ENCODE assay signal across 16 cellular contexts in the genomic region with DNA sequence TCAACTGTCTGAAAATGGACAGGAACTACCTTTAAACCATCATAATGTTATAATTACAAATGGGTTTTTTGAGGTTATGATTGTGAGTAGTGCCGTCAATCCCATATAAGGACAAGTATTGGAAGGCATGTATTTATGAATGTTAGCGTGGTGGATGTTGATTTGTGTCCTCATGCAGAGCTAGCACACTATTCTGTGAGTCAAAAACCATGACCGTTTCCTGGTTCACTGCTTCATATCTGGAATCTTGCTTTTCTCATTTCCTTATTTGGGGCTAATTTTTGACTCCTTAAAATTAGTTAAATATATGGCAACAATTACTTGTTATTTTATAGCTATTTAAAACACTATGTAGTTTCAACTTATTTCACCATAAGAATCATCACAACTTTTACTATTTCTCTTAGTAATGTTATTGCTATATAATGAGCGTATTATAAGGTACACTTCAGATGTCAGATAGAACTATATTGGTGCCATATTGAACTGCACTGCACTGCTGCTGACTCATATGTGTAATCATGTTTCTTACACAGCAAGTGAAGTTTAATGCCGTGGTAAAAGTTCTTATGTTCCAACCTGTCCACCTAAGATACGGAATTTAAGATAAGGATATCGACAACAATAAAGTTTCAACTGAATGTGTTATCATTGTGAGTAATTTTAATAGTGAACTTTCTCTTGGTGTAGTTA.
DNase-seq lines count a peak whose midpoint lies in the region; ATAC-seq, FAIRE-seq and TF ChIP-seq lines count a peak whose summit lies in the region.
"Had no signal": no experiment of that assay in that cellular context is flagged by ENCODE, and none has a peak within 500 bp of the region (broad histone marks: within the 10 kb centered on the region; RNA-seq: fewer than 3 reads in every experiment).

No MANE protein-coding gene starts in this region.

- no TSS peak for BruUV-seq in GM12878 (replicated peaks; lab: Mats Ljungman, UMichigan)

- no peaks in the 10 kb centered on the region for H3K9me3 Mint-ChIP-seq in activated naive CD8-positive, alpha-beta T cell treated with anti-CD3 and anti-CD28 coated beads for 36 hours
- H3K9me3 Mint-ChIP-seq: WTC11 had no signal

- H3K4me3 Mint-ChIP-seq in activated naive CD8-positive, alpha-beta T cell treated with anti-CD3 and anti-CD28 coated beads for 36 hours: no peak overlapping the region
- H3K4me3 Mint-ChIP-seq: WTC11 had no signal

- POLR2A ChIA-PET in GM12878 (lab: Charles Lee): interaction anchor here (0.7 to 0.9 kb wide), 3 partner anchors 22 to 59 kb away, joined by 3 to 4 read pairs (median 3); no protein-coding TSS in a partner anchor

- peak; percentile 96 for ATAC-seq in GM18870 (IDR thresholded peaks at IDR 0.05; ENCODE audit: unreplicated experiment)
- ATAC-seq in GM21528 (IDR thresholded peaks at IDR 0.05; ENCODE audit: low FRiP score, unreplicated experiment): peak; percentile 93
- peak; percentile 85 for ATAC-seq in HG03045 (IDR thresholded peaks at IDR 0.05; ENCODE audit: unreplicated experiment)
- ATAC-seq in GM12878: peak; percentile 96
- ATAC-seq: WTC11 had no signal

- H3K4me1 ChIP-seq in GM12878 (ENCODE audit: control insufficient read depth, insufficient read depth, low read length): peaks cover 8% of the 10 kb centered on the region; the same call in 1 of the 2 replicates
- H3K4me1 ChIP-seq: SJSA1, stomach had no signal

- no peaks in the 10 kb centered on the region for H3K27me3 Mint-ChIP-seq in activated naive CD8-positive, alpha-beta T cell treated with anti-CD3 and anti-CD28 coated beads for 36 hours

- H3K9me3 ChIP-seq in GM12878 (replicated peaks; ENCODE audit: control insufficient read depth, insufficient read depth, low read length): no peaks in the 10 kb centered on the region
- H3K9me3 ChIP-seq: SJSA1, stomach had no signal

- RAD21 ChIA-PET in GM12878 (lab: Charles Lee; ENCODE audit: unreplicated experiment): interaction anchor here (0.8 to 2.3 kb wide), 6 partner anchors 19 to 157 kb away, joined by 3 to 9 read pairs (median 4); no protein-coding TSS in a partner anchor

- H3K79me2 ChIP-seq in GM12878 (ENCODE audit: control insufficient read depth, insufficient read depth, low read length): no peaks in the 10 kb centered on the region

- intact Hi-C loops in GM12878 (cut with micrococcal nuclease; ENCODE audit: unreplicated experiment): no loop called here

- H3K36me3 Mint-ChIP-seq in activated naive CD8-positive, alpha-beta T cell treated with anti-CD3 and anti-CD28 coated beads for 36 hours: no peaks in the 10 kb centered on the region
- H3K36me3 Mint-ChIP-seq: WTC11 had no signal

- no peak overlapping the region for H3K4me3 ChIP-seq in GM12878
- H3K4me3 ChIP-seq: SJSA1, stomach had no signal

- TF ChIP-seq CTCF in GM12878 (IDR thresholded peaks at IDR 0.05 in 2 of 3, conservative IDR thresholded peaks at IDR 0.05 in 1 of 3; ENCODE audit: control insufficient read depth in 2 of 3, extremely low read depth in 1 of 3, insufficient read depth in 1 of 3, low read depth in 3 of 3, low read length in 3 of 3): no peak

- peak in 1 of 2 experiments; percentile 34; a peak in 1 of 4 replicates for TF ChIP-seq EP300 in GM12878 (IDR thresholded peaks at IDR 0.05; ENCODE audit: borderline replicate concordance in 1 of 2, control insufficient read depth in 1 of 2, low read depth in 2 of 2, low read length in 2 of 2)

- no peaks in the 10 kb centered on the region for H3K27me3 ChIP-seq in GM12878 (replicated peaks in 1 of 2; ENCODE audit: control insufficient read depth in 2 of 2, insufficient read depth in 2 of 2, low read length in 1 of 2)
- H3K27me3 ChIP-seq: SJSA1, stomach had no signal

- CTCF ChIA-PET in GM12878 (lab: Yijun Ruan, JAX): interaction anchor here (0.7 to 2.5 kb wide), 4 partner anchors 9 to 20 kb away, joined by 3 to 8 read pairs (median 4); no protein-coding TSS in a partner anchor

- SMC1A ChIA-PET in GM12878 (lab: Charles Lee; ENCODE audit: uncharacterized antibody, unreplicated experiment): interaction anchor here (0.9 to 4.4 kb wide), 10 partner anchors 9 to 69 kb away, joined by 3 to 26 read pairs (median 4); no protein-coding TSS in a partner anchor

- no peak overlapping the region for H3K27ac Mint-ChIP-seq in activated naive CD8-positive, alpha-beta T cell treated with anti-CD3 and anti-CD28 coated beads for 36 hours
- H3K27ac Mint-ChIP-seq: WTC11 had no signal

- H3K9ac ChIP-seq in GM12878 (ENCODE audit: control insufficient read depth, insufficient read depth, low read length): no peak overlapping the region

- no peak for TF ChIP-seq RAD21 in GM12878 (IDR thresholded peaks at IDR 0.05; ENCODE audit: insufficient read depth, low read depth, low read length)

- TF ChIP-seq POLR2A in GM12878 (IDR thresholded peaks at IDR 0.05; ENCODE audit: low read depth, low read length): no peak

- FAIRE-seq in GM12878 (lab: Jason Lieb, UNC): no peak

- peaks cover 2% of the 10 kb centered on the region for H3K4me1 Mint-ChIP-seq in activated naive CD8-positive, alpha-beta T cell treated with anti-CD3 and anti-CD28 coated beads for 36 hours

- H3K36me3 ChIP-seq in GM12878 (ENCODE audit: control insufficient read depth in 2 of 2, insufficient read depth in 2 of 2, low read length in 1 of 2): no peaks in the 10 kb centered on the region
- H3K36me3 ChIP-seq: SJSA1, stomach had no signal

- 64% methylated on average over 7 of the region's 7 CpGs for WGBS in GM12878 (ENCODE audit: insufficient coverage, insufficient replicate concordance, low lambda C conversion rate, missing lambda C conversion rate)

- peak overlapping the region; percentile 19; the same call in 1 of the 2 replicates for H3K4me2 ChIP-seq in GM12878 (ENCODE audit: control insufficient read depth, insufficient read depth)

- in situ Hi-C loops in GM12878 (cut with MboI): no loop called here

- peak overlapping the region; percentile 72 for H3K27ac ChIP-seq in GM12878 (ENCODE audit: control insufficient read depth, insufficient read depth)
- H3K27ac ChIP-seq: C4-2B, HL-60, SJSA1, stomach had no signal

- H4K20me1 ChIP-seq in GM12878 (ENCODE audit: control insufficient read depth, insufficient read depth): no peaks in the 10 kb centered on the region

- peak; percentile 28 for DNase-seq in GM12878 (ENCODE audit: low read depth, low spot score)
- no peak for DNase-seq in UCSD-AML1 (lab: John Stamatoyannopoulos, UW; ENCODE audit: unreplicated experiment)
- DNase-seq in NCI-H1930 (lab: John Stamatoyannopoulos, UW): no peak
- DNase-seq in activated naive CD8-positive, alpha-beta T cell treated with anti-CD3 and anti-CD28 coated beads for 36 hours: no peak
- DNase-seq in HCEC 1CT: no peak
- DNase-seq: mesendoderm; NCI-H510A treated with DMSO at 0.1 percent for 48 hours; stimulated activated CD4-positive, alpha-beta T cell treated with anti-CD3 and anti-CD28 coated beads, Interleukin-4, amount 100 ng/mL, for 24 hours; stomach had no signal

- H2AFZ ChIP-seq in GM12878 (ENCODE audit: control insufficient read depth, low read depth, low read length): peak overlapping the region; percentile 45

TF ChIP-seq in GM12878, 131 proteins besides CTCF, POLR2A, EP300 and RAD21 (continues in another document):
- TF ChIP-seq ZNF217 (IDR thresholded peaks at IDR 0.05): 0 out of 2 replicates have a peak, but pooled peaks have one; percentile 57
- TF ChIP-seq JUNB (IDR thresholded peaks at IDR 0.05): peak; percentile 83
- 0 out of 2 replicates have a peak, but pooled peaks have one; percentile 16 for TF ChIP-seq IKZF1 (conservative IDR thresholded peaks at IDR 0.05)
- TF ChIP-seq, protein P1, sequence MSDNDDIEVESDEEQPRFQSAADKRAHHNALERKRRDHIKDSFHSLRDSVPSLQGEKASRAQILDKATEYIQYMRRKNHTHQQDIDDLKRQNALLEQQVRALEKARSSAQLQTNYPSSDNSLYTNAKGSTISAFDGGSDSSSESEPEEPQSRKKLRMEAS (IDR thresholded peaks at IDR 0.05; ENCODE audit: low read depth, low read length): no peak
- TF ChIP-seq NBN (IDR thresholded peaks at IDR 0.05): no peak
- peak; percentile 62; the same call in 1 of the 2 replicates for TF ChIP-seq CREB1 (IDR thresholded peaks at IDR 0.05; ENCODE audit: low read depth)
- TF ChIP-seq MYC (IDR thresholded peaks at IDR 0.05; ENCODE audit: insufficient read depth, insufficient read length, insufficient replicate concordance, low read length, severe bottlenecking): no peak
- no peak for TF ChIP-seq KAT2A (conservative IDR thresholded peaks at IDR 0.05; ENCODE audit: control insufficient read depth, low read depth, low read length)
- peak; percentile 45; the same call in 1 of the 2 replicates for TF ChIP-seq MTA2 (IDR thresholded peaks at IDR 0.05; ENCODE audit: low read depth)
- TF ChIP-seq RELA (IDR thresholded peaks at IDR 0.05; ENCODE audit: borderline replicate concordance, partially characterized antibody): no peak
- TF ChIP-seq SUPT20H (IDR thresholded peaks at IDR 0.05; ENCODE audit: borderline replicate concordance, control insufficient read depth, low read depth, low read length): no peak
- peak; percentile 70 for TF ChIP-seq RUNX3 (IDR thresholded peaks at IDR 0.05; ENCODE audit: low read length)
- TF ChIP-seq IRF4 (IDR thresholded peaks at IDR 0.05; ENCODE audit: low read depth, low read length): 0 out of 2 replicates have a peak, but pooled peaks have one; percentile 30
- peak in 1 of 2 experiments; percentile 47; a peak in 2 of 4 replicates for TF ChIP-seq IKZF2 (IDR thresholded peaks at IDR 0.05)
- no peak for TF ChIP-seq TARDBP (IDR thresholded peaks at IDR 0.05; ENCODE audit: borderline replicate concordance)
- peak; percentile 83 for TF ChIP-seq SPI1 (IDR thresholded peaks at IDR 0.05; ENCODE audit: borderline replicate concordance, insufficient read depth, low read depth, low read length)
- TF ChIP-seq, protein P2, sequence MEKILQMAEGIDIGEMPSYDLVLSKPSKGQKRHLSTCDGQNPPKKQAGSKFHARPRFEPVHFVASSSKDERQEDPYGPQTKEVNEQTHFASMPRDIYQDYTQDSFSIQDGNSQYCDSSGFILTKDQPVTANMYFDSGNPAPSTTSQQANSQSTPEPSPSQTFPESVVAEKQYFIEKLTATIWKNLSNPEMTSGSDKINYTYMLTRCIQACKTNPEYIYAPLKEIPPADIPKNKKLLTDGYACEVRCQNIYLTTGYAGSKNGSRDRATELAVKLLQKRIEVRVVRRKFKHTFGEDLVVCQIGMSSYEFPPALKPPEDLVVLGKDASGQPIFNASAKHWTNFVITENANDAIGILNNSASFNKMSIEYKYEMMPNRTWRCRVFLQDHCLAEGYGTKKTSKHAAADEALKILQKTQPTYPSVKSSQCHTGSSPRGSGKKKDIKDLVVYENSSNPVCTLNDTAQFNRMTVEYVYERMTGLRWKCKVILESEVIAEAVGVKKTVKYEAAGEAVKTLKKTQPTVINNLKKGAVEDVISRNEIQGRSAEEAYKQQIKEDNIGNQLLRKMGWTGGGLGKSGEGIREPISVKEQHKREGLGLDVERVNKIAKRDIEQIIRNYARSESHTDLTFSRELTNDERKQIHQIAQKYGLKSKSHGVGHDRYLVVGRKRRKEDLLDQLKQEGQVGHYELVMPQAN (conservative IDR thresholded peaks at IDR 0.05): no peak
- no peak for TF ChIP-seq RCOR1 (conservative IDR thresholded peaks at IDR 0.05; ENCODE audit: low read depth, low read length)
